1 cellular context compared by ENCODE assay signal in the genomic region with DNA sequence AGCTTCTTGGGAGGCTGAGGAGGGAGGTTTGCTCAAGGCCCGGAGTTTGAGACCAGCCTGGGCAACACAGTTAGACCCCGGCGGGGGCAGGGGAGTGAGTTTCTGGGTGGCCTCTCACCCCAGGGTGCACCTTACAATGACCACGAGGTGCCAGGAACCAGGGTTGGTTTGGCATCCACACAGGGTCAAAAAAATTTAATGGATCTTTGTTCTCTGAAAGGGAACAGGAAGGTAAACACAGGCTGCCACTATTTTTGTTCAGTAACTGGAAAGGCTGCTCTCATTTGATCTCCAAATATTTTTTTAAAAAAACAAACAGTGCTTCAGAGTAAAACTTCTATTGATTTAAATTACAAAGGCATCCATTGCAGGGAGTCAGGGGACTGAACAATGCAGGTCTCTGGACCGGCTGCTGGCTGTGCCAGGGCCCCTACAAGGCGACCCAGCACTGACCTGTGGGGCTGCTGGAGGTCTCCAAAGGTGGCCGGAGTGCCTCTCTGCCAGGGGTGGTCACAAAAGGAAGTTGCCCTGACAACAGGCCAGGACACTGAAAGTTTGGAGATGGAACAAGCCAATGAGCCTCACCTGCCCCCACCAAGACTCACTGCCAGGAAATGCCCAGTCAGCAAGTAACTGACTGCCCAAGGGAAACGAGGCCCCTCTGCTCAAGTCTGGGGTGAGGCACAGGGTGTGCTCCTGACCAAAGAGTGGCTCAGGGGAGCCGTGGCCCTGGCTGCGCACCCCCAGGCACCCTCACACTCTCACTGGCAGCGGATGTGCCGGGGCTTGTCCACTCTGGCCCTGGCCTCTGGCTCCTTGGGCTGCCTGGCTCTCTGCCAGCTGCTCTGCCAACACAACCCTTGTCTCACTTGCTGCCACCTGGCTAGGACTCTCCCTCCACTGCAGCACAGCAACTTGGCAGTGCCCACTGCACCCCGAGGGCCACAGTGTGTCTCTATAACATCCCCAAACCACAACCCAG.
TF ChIP-seq lines count a peak whose summit lies in the region.

No MANE protein-coding gene starts in this region.

TF ChIP-seq in WTC11, 78 proteins besides CTCF, POLR2A, EP300 and RAD21 (continued from another document):
- TF ChIP-seq RELA (CRISPR knock-in tag; IDR thresholded peaks at IDR 0.05; ENCODE audit: borderline replicate concordance): no peak
- peak; percentile 67 for TF ChIP-seq ZNF423 (CRISPR knock-in tag; IDR thresholded peaks at IDR 0.05)
- TF ChIP-seq, protein P1, sequence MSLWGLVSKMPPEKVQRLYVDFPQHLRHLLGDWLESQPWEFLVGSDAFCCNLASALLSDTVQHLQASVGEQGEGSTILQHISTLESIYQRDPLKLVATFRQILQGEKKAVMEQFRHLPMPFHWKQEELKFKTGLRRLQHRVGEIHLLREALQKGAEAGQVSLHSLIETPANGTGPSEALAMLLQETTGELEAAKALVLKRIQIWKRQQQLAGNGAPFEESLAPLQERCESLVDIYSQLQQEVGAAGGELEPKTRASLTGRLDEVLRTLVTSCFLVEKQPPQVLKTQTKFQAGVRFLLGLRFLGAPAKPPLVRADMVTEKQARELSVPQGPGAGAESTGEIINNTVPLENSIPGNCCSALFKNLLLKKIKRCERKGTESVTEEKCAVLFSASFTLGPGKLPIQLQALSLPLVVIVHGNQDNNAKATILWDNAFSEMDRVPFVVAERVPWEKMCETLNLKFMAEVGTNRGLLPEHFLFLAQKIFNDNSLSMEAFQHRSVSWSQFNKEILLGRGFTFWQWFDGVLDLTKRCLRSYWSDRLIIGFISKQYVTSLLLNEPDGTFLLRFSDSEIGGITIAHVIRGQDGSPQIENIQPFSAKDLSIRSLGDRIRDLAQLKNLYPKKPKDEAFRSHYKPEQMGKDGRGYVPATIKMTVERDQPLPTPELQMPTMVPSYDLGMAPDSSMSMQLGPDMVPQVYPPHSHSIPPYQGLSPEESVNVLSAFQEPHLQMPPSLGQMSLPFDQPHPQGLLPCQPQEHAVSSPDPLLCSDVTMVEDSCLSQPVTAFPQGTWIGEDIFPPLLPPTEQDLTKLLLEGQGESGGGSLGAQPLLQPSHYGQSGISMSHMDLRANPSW (CRISPR knock-in tag; conservative IDR thresholded peaks at IDR 0.05; ENCODE audit: low read depth): no peak
- TF ChIP-seq ZNF121 (CRISPR knock-in tag; IDR thresholded peaks at IDR 0.05): peak; percentile 61; the same call in 1 of the 2 replicates
